8 cellular contexts compared by ENCODE assay signal in genomic region chr12:93380480-93381121, GRCh38. TPM values are rescaled to one million over a fixed set of nuclear protein-coding genes. Genes with fewer than 3 reads are reported as not detected.
A peak's percentile ranks its signal among the peaks of the same experiment; 100 is the strongest.
DNase-seq lines count a peak whose midpoint lies in the region; ATAC-seq and TF ChIP-seq lines count a peak whose summit lies in the region.

No MANE protein-coding gene starts in this region.

- TF ChIP-seq POLR2A in erythroblast (IDR thresholded peaks at IDR 0.05; ENCODE audit: low read length) = no peak

- peak overlapping the region; percentile 99 for H3K4me3 Mint-ChIP-seq in GM23338

- no peaks in the 10 kb centered on the region for H3K9me2 ChIP-seq in GM23338 (ENCODE audit: insufficient read depth)

- H3K4me1 Mint-ChIP-seq in GM23338 = peaks cover 46% of the 10 kb centered on the region

- H3K4me3 ChIP-seq in AG10803 (ENCODE audit: low read length) (peak overlapping the region; percentile 81), GM23338 (peak overlapping the region; percentile 99)

- in situ Hi-C loops in SK-MEL-5 (cut with HindIII; ENCODE audit: low pct_unique_long_range_greater_than_20kb, low sequenced_read_pairs) = no loop called here

- no peak for DNase-seq in AG10803 (ENCODE audit: low read depth)
- peak; percentile 30 for DNase-seq in GM23338 (ENCODE audit: low spot score)
- peak; percentile 46 for DNase-seq in SK-MEL-5 (ENCODE audit: low read depth, low spot score)
- DNase-seq in erythroblast (lab: John Stamatoyannopoulos, UW) = peak; percentile 50 to 72
- DNase-seq in renal cortical epithelial cell (ENCODE audit: low read depth) = peak; percentile 55
- no peak for DNase-seq in Ammon's horn (ENCODE audit: low spot score)

- H3F3A ChIP-seq in GM23338 (replicated peaks; ENCODE audit: low read depth) = peaks cover 11% of the 10 kb centered on the region; the same call in 1 of the 2 replicates

- H3K9me3 Mint-ChIP-seq in GM23338 = no peaks in the 10 kb centered on the region; the same call in 2 of the 3 replicates

- H3K36me3 ChIP-seq in GM23338 (ENCODE audit: insufficient read depth) = no peaks in the 10 kb centered on the region

- H3K27ac Mint-ChIP-seq in GM23338 = peak overlapping the region; percentile 56; the same call in 1 of the 2 replicates

- no peaks in the 10 kb centered on the region for H3K27me3 ChIP-seq in GM23338 (ENCODE audit: insufficient read depth)

- peaks cover 62% of the 10 kb centered on the region for H4K20me1 ChIP-seq in GM23338 (replicated peaks; ENCODE audit: insufficient read depth)

- ATAC-seq in GM23338 = no peak
- ATAC-seq in HG03460 (IDR thresholded peaks at IDR 0.05; ENCODE audit: unreplicated experiment) = no peak
- ATAC-seq in HG03457 (IDR thresholded peaks at IDR 0.05; ENCODE audit: unreplicated experiment) = no peak

- H3K27me3 Mint-ChIP-seq in GM23338 (ENCODE audit: insufficient read depth, low read depth, poor library complexity) = peaks cover 14% of the 10 kb centered on the region

- H3K4me2 ChIP-seq in GM23338 = peak overlapping the region; percentile 97

- H3K79me2 ChIP-seq in GM23338 (replicated peaks; ENCODE audit: insufficient read depth) = peaks cover 74% of the 10 kb centered on the region

- no peak overlapping the region for H2AFZ ChIP-seq in GM23338

- peaks cover 62% of the 10 kb centered on the region for H3K4me1 ChIP-seq in GM23338 (ENCODE audit: insufficient read depth)

- TF ChIP-seq CTCF in AG10803 (conservative IDR thresholded peaks at IDR 0.05; ENCODE audit: low read length) = peak; percentile 31
- TF ChIP-seq CTCF in GM23338 (conservative IDR thresholded peaks at IDR 0.05; ENCODE audit: low read depth in 2 of 2) = peak; percentile 22 to 49

- 0 out of 2 replicates have a peak overlapping the region, but pooled peaks have one; percentile 1 for H3K27ac ChIP-seq in GM23338 (ENCODE audit: low read depth)

- H3K36me3 Mint-ChIP-seq in GM23338 (ENCODE audit: low read depth) = peaks cover 14% of the 10 kb centered on the region

TF ChIP-seq in GM23338, 12 proteins besides CTCF, POLR2A, EP300 and RAD21 (continues in another document):
- no peak for TF ChIP-seq CREB1 (CRISPR knock-in tag; IDR thresholded peaks at IDR 0.05; ENCODE audit: low read depth)
- no peak for TF ChIP-seq EZH2phosphoT487 (IDR thresholded peaks at IDR 0.05; ENCODE audit: unreplicated experiment)
- TF ChIP-seq ZNF331 (CRISPR knock-in tag; IDR thresholded peaks at IDR 0.05; ENCODE audit: low read depth) = no peak
- no peak for TF ChIP-seq NANOG (IDR thresholded peaks at IDR 0.05; ENCODE audit: borderline replicate concordance)
- no peak for TF ChIP-seq REST (IDR thresholded peaks at IDR 0.05; ENCODE audit: unreplicated experiment)
- no peak for TF ChIP-seq POLR2AphosphoS5 (IDR thresholded peaks at IDR 0.05; ENCODE audit: low read depth)
- TF ChIP-seq ZNF462 (CRISPR knock-in tag; IDR thresholded peaks at IDR 0.05) = no peak
- TF ChIP-seq JUNB (IDR thresholded peaks at IDR 0.05; ENCODE audit: unreplicated experiment) = no peak
- no peak for TF ChIP-seq ZNF114 (CRISPR knock-in tag; IDR thresholded peaks at IDR 0.05)
- TF ChIP-seq EZH2 (IDR thresholded peaks at IDR 0.05; ENCODE audit: low read depth, unreplicated experiment) = no peak
- TF ChIP-seq STAT1 (IDR thresholded peaks at IDR 0.05; ENCODE audit: unreplicated experiment) = no peak

RNA-seq across cellular contexts. Expression of gene NUDT4, which starts 2.9 kb away (rescaled TPM):
- 67.2 and 69.7 TPM in 2 replicates for total RNA-seq in GM23338 (2014; rRNA removed; shearing (Covaris generic))
- 29.5 and 32.3 TPM in 2 replicates for polyA plus RNA-seq in GM23338 (2016; fragmentation: Nextera tagmentation; extraction: Ambion mirVana)
- total RNA-seq in SK-MEL-5 (2014; rRNA removed; shearing (Covaris generic)) = 86.0 and 86.2 TPM in 2 replicates
- 93.3 and 119 TPM in 2 replicates for polyA plus RNA-seq in SK-MEL-5 (2015; cell fraction: cytosol; rRNA removed)
- polyA plus RNA-seq in SK-MEL-5 (2015; cell fraction: nucleus; rRNA removed) = 32.3 and 33.2 TPM in 2 replicates
- total RNA-seq in renal cortical epithelial cell = 35.2 and 35.8 TPM in 2 replicates

Comparison
In these comparisons a context has a peak if more than half of its experiments do, and no peak if none do; other contexts are left out.
1. DNase-seq: peak in GM23338 (single experiment), SK-MEL-5 (single experiment), erythroblast (2 of 2) and renal cortical epithelial cell (single experiment); none in AG10803 (single experiment) and Ammon's horn (single experiment).